35 cellular contexts compared by ENCODE assay signal in genomic region chr5:155025890-155026289, GRCh38. TPM values are rescaled to one million over a fixed set of nuclear protein-coding genes. Genes with fewer than 3 reads are reported as not detected.
"Had no signal": no experiment of that assay in that cellular context is flagged by ENCODE, and none has a peak within 500 bp of the region (broad histone marks: within the 10 kb centered on the region; RNA-seq: fewer than 3 reads in every experiment).

No MANE protein-coding gene starts in this region.

- H3K4me1 Mint-ChIP-seq: central memory CD8-positive, alpha-beta T cell; IgD-negative memory B cell had no signal

- H3K27ac Mint-ChIP-seq: activated naive CD8-positive, alpha-beta T cell; activated T-cell treated with anti-CD3 and anti-CD28 coated beads, Interleukin-2, amount 50 U/mL, for 72 hours; activated T-helper 2 cell treated with anti-CD3 and anti-CD28 coated beads, Interferon-gamma antibody, Interleukin-2, Interleukin-4, amounts not matched to agents 10 μg/mL and 5 μg/mL and 100 μg/mL, durations not matched to agents 14 hours and 24 hours and 36 hours; IgD-negative memory B cell; T-helper 1 cell treated with Interleukin-12 subunit alpha and Interleukin-12 subunit beta and Interleukin-4 antibody, amounts not matched to agents 30 μg/mL and 1 μg/mL, for 36 hours; T-helper 2 cell treated with Interferon-gamma antibody and Interleukin-4, amounts not matched to agents 5 μg/mL and 100 μg/mL, for 36 hours had no signal

- H3K36me3 Mint-ChIP-seq: activated naive CD8-positive, alpha-beta T cell; IgD-negative memory B cell had no signal

- H3K9me3 Mint-ChIP-seq: central memory CD8-positive, alpha-beta T cell; T-helper 2 cell treated with Interferon-gamma antibody and Interleukin-4, amounts not matched to agents 5 μg/mL and 100 μg/mL, for 36 hours had no signal

- ATAC-seq: activated T-cell treated with anti-CD3 and anti-CD28 coated beads, Interleukin-2, amount 50 U/mL, for 72 hours; PC-3 had no signal

- H3K4me3 Mint-ChIP-seq: activated naive CD8-positive, alpha-beta T cell; activated T-cell treated with anti-CD3 and anti-CD28 coated beads, Interleukin-2, amount 50 U/mL, for 72 hours; central memory CD8-positive, alpha-beta T cell; T-helper 1 cell treated with Interleukin-12 subunit alpha and Interleukin-12 subunit beta and Interleukin-4 antibody, amounts not matched to agents 30 μg/mL and 1 μg/mL, for 36 hours; T-helper 2 cell treated with Interferon-gamma antibody and Interleukin-4, amounts not matched to agents 5 μg/mL and 100 μg/mL, for 36 hours had no signal

- DNase-seq: activated CD4-positive, alpha-beta T cell treated with anti-CD3 and anti-CD28 coated beads for 4 hours; activated CD4-positive, alpha-beta T cell treated with anti-CD3 and anti-CD28 coated beads, Interleukin-2, amount 50 U/mL, for 4 hours; activated gamma-delta T cell; activated naive CD4-positive, alpha-beta T cell treated with Interleukin-2 at 50 U/mL for 16 hours; activated T-cell treated with anti-CD3 and anti-CD28 coated beads, Interleukin-2, amount 50 U/mL, for 1 hour; activated T-cell treated with anti-CD3 and anti-CD28 coated beads, Interleukin-2, amount 50 U/mL, for 72 hours; amygdala; Kasumi-1; KG1; MG63; NCI-H1048; NCI-H1105 treated with DMSO at 0.1 percent for 48 hours; NCI-H1436; NCI-H1694; NCI-H1930; NCI-H2081 treated with DMSO at 0.1 percent for 48 hours; NCI-H2171; NCI-H510A; NCI-H526; NCI-H748 treated with DMSO at 0.1 percent for 48 hours; NK-92 treated with Interleukin-12 subunit alpha and Interleukin-12 subunit beta, amount 100 ng/mL, for 24 hours; PC-3; Peyer's patch; RPMI8226; SHP77 treated with DMSO at 0.1 percent for 48 hours; SK-N-SH had no signal

RNA-seq across cellular contexts. Expression of gene KIF4B, which starts 12.3 kb away (rescaled TPM):
- total RNA-seq: ascending aorta, cardiac muscle cell, PC-3, Peyer's patch, SJSA1 had no signal
